ENCODE assay signal across 8 cellular contexts in the genomic region with DNA sequence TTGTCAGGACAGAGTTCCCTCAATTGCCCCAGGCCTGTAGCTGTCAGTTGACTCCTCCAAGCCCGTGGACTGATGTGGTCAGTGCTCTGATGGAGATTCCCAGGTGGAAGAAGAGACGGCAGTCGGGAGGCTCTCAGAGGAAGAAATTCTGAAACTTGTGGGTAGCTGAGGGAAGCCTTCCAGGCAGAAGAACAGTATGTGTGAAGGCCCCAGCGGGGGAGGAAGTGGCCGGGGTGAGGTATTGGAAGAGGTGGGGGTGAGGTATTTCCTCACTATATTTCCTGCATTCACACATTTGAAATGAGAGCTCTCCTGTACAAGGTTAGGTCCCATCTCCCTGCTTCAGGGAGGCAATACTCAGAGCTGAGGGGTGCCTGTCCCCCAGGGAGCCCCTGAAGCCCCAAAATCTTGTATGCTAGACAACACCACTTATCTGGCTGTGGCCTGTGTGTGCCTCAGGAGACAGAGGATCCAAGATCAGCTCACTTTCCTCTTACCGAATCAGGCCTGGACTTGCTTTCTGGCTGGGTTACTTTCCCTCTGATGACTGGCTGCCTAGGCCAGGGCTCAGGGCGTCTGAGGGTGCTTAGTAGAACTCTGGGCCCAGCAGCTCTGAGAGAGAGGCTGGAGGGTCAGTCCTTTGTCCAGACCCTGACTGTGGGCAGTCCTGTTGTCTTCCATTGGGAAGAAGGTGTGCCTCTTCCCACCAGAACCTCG. TPM values are rescaled to one million over a fixed set of nuclear protein-coding genes. Genes with fewer than 3 reads are reported as not detected.
DNase-seq lines count a peak whose midpoint lies in the region; ATAC-seq and TF ChIP-seq lines count a peak whose summit lies in the region.

No MANE protein-coding gene starts in this region.

- H3K4me3 Mint-ChIP-seq in activated CD8-positive, alpha-beta T cell treated with anti-CD3 and anti-CD28 coated beads, Interleukin-2, amount 10 ng/mL, durations not matched to agents 7 days and 5 days = peak overlapping the region; percentile 57
- H3K4me3 Mint-ChIP-seq in endothelial cell (ENCODE audit: unreplicated experiment) (peak overlapping the region; percentile 33), progenitor cell of endocrine pancreas (ENCODE audit: low read depth) (no peak overlapping the region)

- H3K9me3 Mint-ChIP-seq in activated CD8-positive, alpha-beta T cell treated with anti-CD3 and anti-CD28 coated beads, Interleukin-2, amount 10 ng/mL, durations not matched to agents 7 days and 5 days (ENCODE audit: insufficient read depth) = no peaks in the 10 kb centered on the region
- H3K9me3 Mint-ChIP-seq in endothelial cell (ENCODE audit: unreplicated experiment) = no peaks in the 10 kb centered on the region
- H3K9me3 Mint-ChIP-seq in progenitor cell of endocrine pancreas (ENCODE audit: low read depth) = no peaks in the 10 kb centered on the region

- H3K4me1 Mint-ChIP-seq in activated CD8-positive, alpha-beta T cell treated with anti-CD3 and anti-CD28 coated beads, Interleukin-2, amount 10 ng/mL, durations not matched to agents 7 days and 5 days (ENCODE audit: low read depth) = peaks cover 41% of the 10 kb centered on the region
- H3K4me1 Mint-ChIP-seq in endothelial cell (ENCODE audit: unreplicated experiment) (peaks cover 34% of the 10 kb centered on the region), progenitor cell of endocrine pancreas (ENCODE audit: low read depth) (peaks cover 9% of the 10 kb centered on the region)

- TF ChIP-seq CTCF in endothelial cell (IDR thresholded peaks at IDR 0.05; ENCODE audit: unreplicated experiment) = no peak
- no peak for TF ChIP-seq CTCF in progenitor cell of endocrine pancreas (IDR thresholded peaks at IDR 0.05; ENCODE audit: unreplicated experiment)

- H3K36me3 Mint-ChIP-seq in activated CD8-positive, alpha-beta T cell treated with anti-CD3 and anti-CD28 coated beads, Interleukin-2, amount 10 ng/mL, durations not matched to agents 7 days and 5 days (ENCODE audit: low read depth) = peaks cover 2% of the 10 kb centered on the region
- H3K36me3 Mint-ChIP-seq in endothelial cell (ENCODE audit: low read depth, unreplicated experiment) (peaks cover 27% of the 10 kb centered on the region), progenitor cell of endocrine pancreas (ENCODE audit: insufficient read depth) (peaks cover 6% of the 10 kb centered on the region)

- POLR2A ChIA-PET in activated CD8-positive, alpha-beta T cell treated with anti-CD3 and anti-CD28 coated beads, Interleukin-2, amount 10 ng/mL, durations not matched to agents 7 days and 5 days (lab: Charles Lee) = interaction anchor here (0.7 to 1.6 kb wide), 9 partner anchors 8 to 538 kb away, joined by 3 to 9 read pairs (median 4); a partner anchor contains a TSS

- DNase-seq in activated gamma-delta T cell treated with Interleukin-2 at 50 U/mL for 16 hours = peak; percentile 66
- no peak for DNase-seq in activated gamma-delta T cell (lab: John Stamatoyannopoulos, UW)
- DNase-seq in activated CD8-positive, alpha-beta T cell treated with anti-CD3 and anti-CD28 coated beads, Interleukin-2, amount 10 ng/mL, durations not matched to agents 7 days and 5 days = peak; percentile 84
- peak; percentile 28 for DNase-seq in endothelial cell (ENCODE audit: low spot score)
- peak; percentile 21 to 42 for DNase-seq in stimulated activated CD4-positive, alpha-beta T cell treated with anti-CD3 and anti-CD28 coated beads, Interleukin-12 subunit alpha, Interleukin-12 subunit beta, amount 100 ng/mL, for 24 hours (ENCODE audit: low read depth in 2 of 2)
- DNase-seq in DMS153 (lab: John Stamatoyannopoulos, UW) = no peak
- DNase-seq in HuH-7.5 (ENCODE audit: low spot score) = no peak
- DNase-seq in progenitor cell of endocrine pancreas (ENCODE audit: low spot score, unreplicated experiment) = no peak

- CTCF ChIA-PET in activated CD8-positive, alpha-beta T cell treated with anti-CD3 and anti-CD28 coated beads, Interleukin-2, amount 10 ng/mL, durations not matched to agents 7 days and 5 days (lab: Charles Lee) = interaction anchor here (0.8 to 2.7 kb wide), 20 partner anchors 9 to 293 kb away, joined by 3 to 13 read pairs (median 4); no protein-coding TSS in a partner anchor

- ATAC-seq in activated CD8-positive, alpha-beta T cell treated with anti-CD3 and anti-CD28 coated beads, Interleukin-2, amount 10 ng/mL, durations not matched to agents 7 days and 5 days = peak; percentile 96

- H3K27me3 Mint-ChIP-seq in activated CD8-positive, alpha-beta T cell treated with anti-CD3 and anti-CD28 coated beads, Interleukin-2, amount 10 ng/mL, durations not matched to agents 7 days and 5 days (ENCODE audit: low read depth) = no peaks in the 10 kb centered on the region
- peaks cover 10% of the 10 kb centered on the region for H3K27me3 Mint-ChIP-seq in endothelial cell (ENCODE audit: unreplicated experiment)
- peaks cover 5% of the 10 kb centered on the region for H3K27me3 Mint-ChIP-seq in progenitor cell of endocrine pancreas

- peak overlapping the region; percentile 93 for H3K27ac Mint-ChIP-seq in activated CD8-positive, alpha-beta T cell treated with anti-CD3 and anti-CD28 coated beads, Interleukin-2, amount 10 ng/mL, durations not matched to agents 7 days and 5 days
- peak overlapping the region; percentile 96 for H3K27ac Mint-ChIP-seq in endothelial cell (ENCODE audit: unreplicated experiment)
- H3K27ac Mint-ChIP-seq in progenitor cell of endocrine pancreas = no peak overlapping the region

RNA-seq across cellular contexts. Expression of a gene that starts 49.3 kb away (rescaled TPM):
- under 1 TPM; 0.18 to 0.31 TPM for total RNA-seq in activated CD8-positive, alpha-beta T cell treated with anti-CD3 and anti-CD28 coated beads, Interleukin-2, amount 10 ng/mL, durations not matched to agents 7 days and 5 days
- total RNA-seq in endothelial cell (ENCODE audit: unreplicated experiment) = 128 TPM
- total RNA-seq in progenitor cell of endocrine pancreas = 31.0 and 46.0 TPM in 2 replicates

Comparison
In these comparisons a context has a peak if more than half of its experiments do, and no peak if none do; other contexts are left out.
1. DNase-seq: peak in activated gamma-delta T cell treated with Interleukin-2 at 50 U/mL for 16 hours (single experiment), activated CD8-positive, alpha-beta T cell treated with anti-CD3 and anti-CD28 coated beads, Interleukin-2, amount 10 ng/mL, durations not matched to agents 7 days and 5 days (single experiment), endothelial cell (single experiment) and stimulated activated CD4-positive, alpha-beta T cell treated with anti-CD3 and anti-CD28 coated beads, Interleukin-12 subunit alpha, Interleukin-12 subunit beta, amount 100 ng/mL, for 24 hours (2 of 2); none in activated gamma-delta T cell (single experiment), DMS153 (single experiment), HuH-7.5 (single experiment) and progenitor cell of endocrine pancreas (single experiment).
2. RNA of a gene that starts 49.3 kb away (total RNA-seq): 128 TPM in endothelial cell (single experiment) and 31.0 to 46.0 TPM in progenitor cell of endocrine pancreas; 0.18 to 0.31 TPM in activated CD8-positive, alpha-beta T cell treated with anti-CD3 and anti-CD28 coated beads, Interleukin-2, amount 10 ng/mL, durations not matched to agents 7 days and 5 days; every median in the first group is over 10 times any median in the second.